Comparison of ENCODE assay signal across 1 cellular context in the genomic region with DNA sequence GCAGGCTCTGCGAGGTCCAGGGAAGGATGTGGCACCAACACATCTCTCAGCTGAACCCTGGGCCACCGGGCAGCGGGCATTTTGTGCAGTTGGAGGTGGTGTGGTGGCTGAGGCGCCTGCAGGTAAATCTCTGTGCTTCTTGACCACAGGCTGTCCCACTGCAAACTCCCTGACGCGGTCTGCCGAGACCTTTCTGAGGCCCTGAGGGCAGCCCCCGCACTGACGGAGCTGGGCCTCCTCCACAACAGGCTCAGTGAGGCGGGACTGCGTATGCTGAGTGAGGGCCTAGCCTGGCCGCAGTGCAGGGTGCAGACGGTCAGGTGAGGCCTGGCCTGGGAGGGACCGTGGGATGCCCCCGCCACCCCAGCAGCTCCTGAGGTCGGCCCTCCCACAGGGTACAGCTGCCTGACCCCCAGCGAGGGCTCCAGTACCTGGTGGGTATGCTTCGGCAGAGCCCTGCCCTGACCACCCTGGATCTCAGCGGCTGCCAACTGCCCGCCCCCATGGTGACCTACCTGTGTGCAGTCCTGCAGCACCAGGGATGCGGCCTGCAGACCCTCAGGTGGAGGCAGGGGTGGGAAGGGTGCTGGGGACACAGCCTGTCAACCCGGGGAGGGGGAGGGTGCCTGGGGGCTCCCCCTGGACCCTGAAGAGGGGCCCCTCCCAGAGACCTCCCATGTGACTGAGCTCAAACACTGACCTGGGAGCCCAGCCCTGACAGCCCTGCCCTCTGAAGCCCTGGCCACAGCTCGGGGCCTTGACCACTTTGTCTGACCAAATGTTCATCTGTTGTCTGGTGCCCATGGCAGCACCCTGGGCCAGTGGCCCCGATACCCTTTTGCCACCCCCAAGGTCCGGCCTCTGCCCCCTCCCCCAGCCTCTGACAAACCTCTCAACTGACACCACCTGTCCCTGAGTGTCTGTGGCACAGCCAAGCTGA.
TF ChIP-seq lines count a peak whose summit lies in the region.

No MANE protein-coding gene starts in this region.

TF ChIP-seq in WTC11, 78 proteins besides CTCF, POLR2A, EP300 and RAD21:
- TF ChIP-seq, protein P1, sequence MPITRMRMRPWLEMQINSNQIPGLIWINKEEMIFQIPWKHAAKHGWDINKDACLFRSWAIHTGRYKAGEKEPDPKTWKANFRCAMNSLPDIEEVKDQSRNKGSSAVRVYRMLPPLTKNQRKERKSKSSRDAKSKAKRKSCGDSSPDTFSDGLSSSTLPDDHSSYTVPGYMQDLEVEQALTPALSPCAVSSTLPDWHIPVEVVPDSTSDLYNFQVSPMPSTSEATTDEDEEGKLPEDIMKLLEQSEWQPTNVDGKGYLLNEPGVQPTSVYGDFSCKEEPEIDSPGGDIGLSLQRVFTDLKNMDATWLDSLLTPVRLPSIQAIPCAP (CRISPR knock-in tag; IDR thresholded peaks at IDR 0.05) = no peak
- TF ChIP-seq CREM (CRISPR knock-in tag; IDR thresholded peaks at IDR 0.05) (no peak), IRF2 (CRISPR knock-in tag; IDR thresholded peaks at IDR 0.05; ENCODE audit: borderline replicate concordance, low read depth) (no peak), GABPB1 (CRISPR knock-in tag; IDR thresholded peaks at IDR 0.05) (no peak)
TF ChIP-seq in WTC11: peak in this region for 0.
